In the genomic region with DNA sequence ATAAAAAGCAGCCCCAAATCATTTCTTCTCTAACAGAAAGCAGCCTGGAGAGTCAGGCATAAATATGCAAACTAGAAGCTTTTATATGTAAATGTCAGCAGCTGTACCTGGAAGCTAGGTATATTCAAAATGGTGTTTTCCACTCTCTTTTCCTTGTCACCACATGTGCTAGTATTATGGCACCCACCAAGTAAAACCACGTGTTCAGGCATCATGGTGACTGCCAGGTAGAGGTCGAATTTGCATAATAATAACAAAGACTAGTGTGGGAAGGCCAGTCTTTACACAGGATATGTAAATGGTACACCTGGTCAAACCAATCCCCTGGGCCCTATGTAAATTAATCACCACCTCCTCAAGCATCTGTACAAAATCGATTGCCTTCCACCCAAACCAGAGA, we compare ENCODE assay signal across 21 cellular contexts.
DNase-seq lines count a peak whose midpoint lies in the region; ATAC-seq lines count a peak whose summit lies in the region.
"Had no signal": no experiment of that assay in that cellular context is flagged by ENCODE, and none has a peak within 500 bp of the region (broad histone marks: within the 10 kb centered on the region; RNA-seq: fewer than 3 reads in every experiment).

No MANE protein-coding gene starts in this region.

- H3K36me3 ChIP-seq in HUES6 (ENCODE audit: control insufficient read depth, insufficient read depth, low read length) = no peaks in the 10 kb centered on the region
- H3K36me3 ChIP-seq: BLaER1 treated with 17β-estradiol and CSF1 and Interleukin-3, amounts not matched to agents 10 nM and 100 nM had no signal

- H3K27ac ChIP-seq in HUES6 (ENCODE audit: low read depth, low read length) = peak overlapping the region; percentile 41; the same call in 1 of the 2 replicates
- H3K27ac ChIP-seq: BLaER1 treated with 17β-estradiol and CSF1 and Interleukin-3, amounts not matched to agents 10 nM and 100 nM; HL-60 had no signal

- H3K4me1 ChIP-seq in HUES6 (ENCODE audit: control insufficient read depth, insufficient read depth, low read length) = peaks cover 19% of the 10 kb centered on the region

- DNase-seq in ELF-1 (ENCODE audit: low read depth, low spot score) (peak; percentile 32), NCI-H526 treated with DMSO at 0.1 percent for 48 hours (lab: John Stamatoyannopoulos, UW) (peak; percentile 72), iPS DF 19.7 (ENCODE audit: low read depth, low spot score) (peak; percentile 82), islet precursor cell (no peak), GOT3 (lab: John Stamatoyannopoulos, UW) (no peak)
- DNase-seq: 8988T; CD4-positive, CD25-positive, alpha-beta regulatory T cell; CD8-positive, alpha-beta memory T cell; COR-L47; DMS 273 treated with DMSO at 0.1 percent for 48 hours; DMS53; DND-41; EL; HFFc6; KG1 had no signal

- no peak overlapping the region for H3K4me3 ChIP-seq in HUES6 (ENCODE audit: low read depth, low read length)
- H3K4me3 ChIP-seq: BLaER1 treated with 17β-estradiol and CSF1 and Interleukin-3, amounts not matched to agents 10 nM and 100 nM had no signal

- no peak overlapping the region for H3K9ac ChIP-seq in HUES6 (ENCODE audit: low read length)
- H3K9ac ChIP-seq: BLaER1 treated with 17β-estradiol and CSF1 and Interleukin-3, amounts not matched to agents 10 nM and 100 nM had no signal

- H3K27me3 ChIP-seq in HUES6 (ENCODE audit: control insufficient read depth, insufficient read depth, low read length) = no peaks in the 10 kb centered on the region
- H3K27me3 ChIP-seq: BLaER1 treated with 17β-estradiol and CSF1 and Interleukin-3, amounts not matched to agents 10 nM and 100 nM had no signal

- ATAC-seq in GM21423 (IDR thresholded peaks at IDR 0.05; ENCODE audit: unreplicated experiment) (no peak), GM19452 (IDR thresholded peaks at IDR 0.05; ENCODE audit: unreplicated experiment) (no peak)
- ATAC-seq: HCT116 had no signal

- H3K9me3 ChIP-seq in HUES6 (ENCODE audit: control insufficient read depth, insufficient read depth, low read depth, low read length) = peaks cover 18% of the 10 kb centered on the region

Comparison
In these comparisons a context has a peak if more than half of its experiments do, and no peak if none do; other contexts are left out.
1. DNase-seq: peak in ELF-1 (single experiment), NCI-H526 treated with DMSO at 0.1 percent for 48 hours (single experiment) and iPS DF 19.7 (single experiment); none in islet precursor cell (single experiment) and GOT3 (single experiment).